Comparison of ENCODE assay signal across 13 cellular contexts in the genomic region with DNA sequence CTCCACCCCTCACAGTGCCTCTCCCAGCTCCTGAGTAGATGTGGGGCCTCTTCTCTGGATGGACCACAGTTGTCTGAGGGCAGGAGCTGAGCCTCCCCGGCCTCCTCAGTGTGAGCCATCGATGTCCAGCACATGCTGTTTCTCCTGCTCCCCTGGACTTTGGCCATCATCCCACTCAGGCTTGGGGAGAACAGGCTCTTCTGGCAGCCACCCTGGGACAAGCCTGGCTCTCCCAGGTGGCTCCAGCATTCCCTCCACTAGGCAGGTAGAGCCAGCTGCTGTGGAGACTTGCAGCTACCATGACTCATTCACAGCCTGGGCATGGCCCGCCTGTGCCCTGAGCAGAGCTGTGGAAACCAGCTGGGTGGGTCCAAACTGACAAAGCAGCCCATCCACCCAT.
DNase-seq lines count a peak whose midpoint lies in the region; ATAC-seq and TF ChIP-seq lines count a peak whose summit lies in the region.
"Had no signal": no experiment of that assay in that cellular context is flagged by ENCODE, and none has a peak within 500 bp of the region (broad histone marks: within the 10 kb centered on the region; RNA-seq: fewer than 3 reads in every experiment).

No MANE protein-coding gene starts in this region.

- POLR2A ChIA-PET in OCI-LY7 (lab: Charles Lee) = interaction anchor here (1.2 to 1.8 kb wide), 3 partner anchors 20 to 39 kb away, joined by 3 to 7 read pairs (median 6); no protein-coding TSS in a partner anchor

- H3K36me3 ChIP-seq in endodermal cell (ENCODE audit: control insufficient read depth, insufficient read depth, low read length) = no peaks in the 10 kb centered on the region
- H3K36me3 ChIP-seq in OCI-LY7 (ENCODE audit: insufficient read depth, low read length) = no peaks in the 10 kb centered on the region

- in situ Hi-C loops in GM13977 (cut with MboI; ENCODE audit: low pct_unique_long_range_greater_than_20kb, low sequenced_read_pairs, unreplicated experiment) = no loop called here

- CTCF ChIA-PET in OCI-LY7 (lab: Charles Lee; ENCODE audit: unreplicated experiment) = interaction anchor here (0.6 kb wide), 1 partner anchor 89 kb away, joined by 3 read pairs; no protein-coding TSS in a partner anchor

- no TSS peak for BruUV-seq in OCI-LY7 (replicated peaks; lab: Mats Ljungman, UMichigan)

- peak; percentile 19 for ATAC-seq in Right ventricle myocardium superior (ENCODE audit: poor library complexity)
- ATAC-seq: naive thymus-derived CD8-positive, alpha-beta T cell; T-cell had no signal

- H3K4me3 Mint-ChIP-seq in endodermal cell = no peak overlapping the region
- H3K4me3 Mint-ChIP-seq: CD8-positive, alpha-beta memory T cell; naive thymus-derived CD8-positive, alpha-beta T cell; T-cell had no signal

- H3K4me2 ChIP-seq in OCI-LY7 (ENCODE audit: low read length) = no peak overlapping the region

- H3K4me1 ChIP-seq in endodermal cell (ENCODE audit: control insufficient read depth, insufficient read depth, low read length) (no peaks in the 10 kb centered on the region), OCI-LY7 (ENCODE audit: insufficient read depth, low read length, poor library complexity, severe bottlenecking) (no peaks in the 10 kb centered on the region)

- 91 to 92% methylated on average over 3 of the region's 3 CpGs for WGBS in endodermal cell (ENCODE audit: insufficient coverage in 1 of 2, insufficient read length in 1 of 2), 2 experiments

- DNase-seq in Right ventricle myocardium superior (peak; percentile 39), cardiac septum (ENCODE audit: low spot score) (no peak), endodermal cell (peak; percentile 60), mesenteric fat pad (ENCODE audit: low spot score) (peak; percentile 69), OCI-LY7 (ENCODE audit: low spot score) (no peak), GM13977 (ENCODE audit: low spot score) (no peak), caudate nucleus (lab: John Stamatoyannopoulos, UW) (no peak), NCI-H1930 (lab: John Stamatoyannopoulos, UW) (no peak)
- DNase-seq: activated CD4-positive, alpha-beta T cell treated with anti-CD3 and anti-CD28 coated beads for 1 hour; CD8-positive, alpha-beta memory T cell; naive thymus-derived CD8-positive, alpha-beta T cell; NCI-H2171; T-cell had no signal

- H3K4me1 Mint-ChIP-seq in endodermal cell = peaks cover 7% of the 10 kb centered on the region
- H3K4me1 Mint-ChIP-seq: CD8-positive, alpha-beta memory T cell; naive thymus-derived CD8-positive, alpha-beta T cell; T-cell had no signal

- H3K79me2 ChIP-seq in OCI-LY7 (ENCODE audit: insufficient read depth, low read depth, low read length) = no peaks in the 10 kb centered on the region

- H3K9me2 ChIP-seq in OCI-LY7 (ENCODE audit: insufficient read depth, low read length) = no peaks in the 10 kb centered on the region

- H3K27ac ChIP-seq in endodermal cell (ENCODE audit: low read depth, low read length) = no peak overlapping the region
- H3K27ac ChIP-seq in OCI-LY7 (ENCODE audit: low read depth, low read length, poor library complexity, severe bottlenecking) = no peak overlapping the region
- H3K27ac ChIP-seq in caudate nucleus (ENCODE audit: low read depth, low read length) = no peak overlapping the region

- H2AFZ ChIP-seq in OCI-LY7 (ENCODE audit: low read length) = no peak overlapping the region

- H3K27me3 Mint-ChIP-seq in endodermal cell (ENCODE audit: insufficient read depth) = no peaks in the 10 kb centered on the region

- TF ChIP-seq CTCF in endodermal cell (conservative IDR thresholded peaks at IDR 0.05) (no peak), OCI-LY7 (conservative IDR thresholded peaks at IDR 0.05; ENCODE audit: low read length) (no peak), GM13977 (IDR thresholded peaks at IDR 0.05; ENCODE audit: extremely low read depth, insufficient read depth, missing control alignments) (no peak)

- no peaks in the 10 kb centered on the region for H4K20me1 ChIP-seq in OCI-LY7 (ENCODE audit: insufficient read depth, low read length)

- H3K27ac Mint-ChIP-seq in endodermal cell = no peak overlapping the region
- H3K27ac Mint-ChIP-seq: CD8-positive, alpha-beta memory T cell; naive thymus-derived CD8-positive, alpha-beta T cell; T-cell had no signal

- H3K9me3 ChIP-seq in endodermal cell (ENCODE audit: control insufficient read depth, low read length) = no peaks in the 10 kb centered on the region
- H3K9me3 ChIP-seq in OCI-LY7 (ENCODE audit: low read length) = no peaks in the 10 kb centered on the region

- intact Hi-C loops in Right ventricle myocardium superior (cut with DNase I) (no loop called here), cardiac septum (cut with DNase I) (no loop called here), OCI-LY7 (cut with micrococcal nuclease; ENCODE audit: unreplicated experiment) (no loop called here)

- H3K9me3 Mint-ChIP-seq in endodermal cell = no peaks in the 10 kb centered on the region
- H3K9me3 Mint-ChIP-seq: CD8-positive, alpha-beta memory T cell; naive thymus-derived CD8-positive, alpha-beta T cell; T-cell had no signal

- H3K27me3 ChIP-seq in endodermal cell (ENCODE audit: control insufficient read depth, insufficient read depth, low read length, poor library complexity, severe bottlenecking) = no peaks in the 10 kb centered on the region

- no peaks in the 10 kb centered on the region for H3K36me3 Mint-ChIP-seq in endodermal cell (ENCODE audit: low read depth)
- H3K36me3 Mint-ChIP-seq: CD8-positive, alpha-beta memory T cell; naive thymus-derived CD8-positive, alpha-beta T cell; T-cell had no signal

- no peak overlapping the region for H3K4me3 ChIP-seq in endodermal cell (ENCODE audit: low read length)
- no peak overlapping the region for H3K4me3 ChIP-seq in OCI-LY7 (ENCODE audit: low read depth, low read length, poor library complexity, severe bottlenecking)

- H3K9ac ChIP-seq in endodermal cell (ENCODE audit: extremely low read depth, low read length, poor library complexity, severe bottlenecking) = no peak overlapping the region

Comparison
In these comparisons a context has a peak if more than half of its experiments do, and no peak if none do; other contexts are left out.
1. DNase-seq: peak in Right ventricle myocardium superior (single experiment), endodermal cell (single experiment) and mesenteric fat pad (single experiment); none in cardiac septum (single experiment), OCI-LY7 (single experiment), GM13977 (single experiment), caudate nucleus (0 of 61) and NCI-H1930 (0 of 2).